Comparison of ENCODE assay signal across 1 cellular context in genomic region chr6:97160280-97160679, GRCh38.
TF ChIP-seq lines count a peak whose summit lies in the region.

No MANE protein-coding gene starts in this region.

TF ChIP-seq in K562, 482 proteins besides CTCF, POLR2A, EP300 and RAD21 (continued from another document):
- TF ChIP-seq, protein P1, sequence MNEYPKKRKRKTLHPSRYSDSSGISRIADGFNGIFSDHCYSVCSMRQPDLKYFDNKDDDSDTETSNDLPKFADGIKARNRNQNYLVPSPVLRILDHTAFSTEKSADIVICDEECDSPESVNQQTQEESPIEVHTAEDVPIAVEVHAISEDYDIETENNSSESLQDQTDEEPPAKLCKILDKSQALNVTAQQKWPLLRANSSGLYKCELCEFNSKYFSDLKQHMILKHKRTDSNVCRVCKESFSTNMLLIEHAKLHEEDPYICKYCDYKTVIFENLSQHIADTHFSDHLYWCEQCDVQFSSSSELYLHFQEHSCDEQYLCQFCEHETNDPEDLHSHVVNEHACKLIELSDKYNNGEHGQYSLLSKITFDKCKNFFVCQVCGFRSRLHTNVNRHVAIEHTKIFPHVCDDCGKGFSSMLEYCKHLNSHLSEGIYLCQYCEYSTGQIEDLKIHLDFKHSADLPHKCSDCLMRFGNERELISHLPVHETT (CRISPR knock-in tag; conservative IDR thresholded peaks at IDR 0.05 in 1 of 2, IDR thresholded peaks at IDR 0.05 in 1 of 2) = no peak
- TF ChIP-seq ZNF511 (CRISPR knock-in tag; IDR thresholded peaks at IDR 0.05) (no peak), EZH2 (IDR thresholded peaks at IDR 0.05; ENCODE audit: borderline replicate concordance, low read depth, low read length) (no peak), C11orf30 (IDR thresholded peaks at IDR 0.05; ENCODE audit: low read depth) (no peak), SMARCE1 (IDR thresholded peaks at IDR 0.05) (no peak), MAFF (IDR thresholded peaks at IDR 0.05; ENCODE audit: low read length) (no peak), CBX3 (IDR thresholded peaks at IDR 0.05; ENCODE audit: borderline replicate concordance in 1 of 2, low read length in 2 of 2) (peak in 1 of 2 experiments; percentile 94; a peak in 2 of 3 replicates), ELF1 (tag; IDR thresholded peaks at IDR 0.05) (no peak), TRIM28 (IDR thresholded peaks at IDR 0.05) (peak; percentile 83; the same call in 1 of the 2 replicates), ZBTB17 (CRISPR knock-in tag; IDR thresholded peaks at IDR 0.05) (no peak), ZNF263 (CRISPR knock-in tag; IDR thresholded peaks at IDR 0.05; ENCODE audit: borderline replicate concordance) (no peak), ZNF143 (CRISPR knock-in tag; IDR thresholded peaks at IDR 0.05) (no peak), ARNT (IDR thresholded peaks at IDR 0.05) (no peak), L3MBTL2 (IDR thresholded peaks at IDR 0.05) (no peak), SFPQ (IDR thresholded peaks at IDR 0.05; ENCODE audit: low read depth, low read length) (no peak), SAFB (IDR thresholded peaks at IDR 0.05; ENCODE audit: borderline replicate concordance, low read depth, low read length) (no peak), GABPB2 (CRISPR knock-in tag; conservative IDR thresholded peaks at IDR 0.05) (no peak)
- TF ChIP-seq, protein P2, sequence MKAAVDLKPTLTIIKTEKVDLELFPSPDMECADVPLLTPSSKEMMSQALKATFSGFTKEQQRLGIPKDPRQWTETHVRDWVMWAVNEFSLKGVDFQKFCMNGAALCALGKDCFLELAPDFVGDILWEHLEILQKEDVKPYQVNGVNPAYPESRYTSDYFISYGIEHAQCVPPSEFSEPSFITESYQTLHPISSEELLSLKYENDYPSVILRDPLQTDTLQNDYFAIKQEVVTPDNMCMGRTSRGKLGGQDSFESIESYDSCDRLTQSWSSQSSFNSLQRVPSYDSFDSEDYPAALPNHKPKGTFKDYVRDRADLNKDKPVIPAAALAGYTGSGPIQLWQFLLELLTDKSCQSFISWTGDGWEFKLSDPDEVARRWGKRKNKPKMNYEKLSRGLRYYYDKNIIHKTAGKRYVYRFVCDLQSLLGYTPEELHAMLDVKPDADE (conservative IDR thresholded peaks at IDR 0.05; ENCODE audit: control insufficient read depth, low read depth, low read length) = no peak
